In the genomic region with DNA sequence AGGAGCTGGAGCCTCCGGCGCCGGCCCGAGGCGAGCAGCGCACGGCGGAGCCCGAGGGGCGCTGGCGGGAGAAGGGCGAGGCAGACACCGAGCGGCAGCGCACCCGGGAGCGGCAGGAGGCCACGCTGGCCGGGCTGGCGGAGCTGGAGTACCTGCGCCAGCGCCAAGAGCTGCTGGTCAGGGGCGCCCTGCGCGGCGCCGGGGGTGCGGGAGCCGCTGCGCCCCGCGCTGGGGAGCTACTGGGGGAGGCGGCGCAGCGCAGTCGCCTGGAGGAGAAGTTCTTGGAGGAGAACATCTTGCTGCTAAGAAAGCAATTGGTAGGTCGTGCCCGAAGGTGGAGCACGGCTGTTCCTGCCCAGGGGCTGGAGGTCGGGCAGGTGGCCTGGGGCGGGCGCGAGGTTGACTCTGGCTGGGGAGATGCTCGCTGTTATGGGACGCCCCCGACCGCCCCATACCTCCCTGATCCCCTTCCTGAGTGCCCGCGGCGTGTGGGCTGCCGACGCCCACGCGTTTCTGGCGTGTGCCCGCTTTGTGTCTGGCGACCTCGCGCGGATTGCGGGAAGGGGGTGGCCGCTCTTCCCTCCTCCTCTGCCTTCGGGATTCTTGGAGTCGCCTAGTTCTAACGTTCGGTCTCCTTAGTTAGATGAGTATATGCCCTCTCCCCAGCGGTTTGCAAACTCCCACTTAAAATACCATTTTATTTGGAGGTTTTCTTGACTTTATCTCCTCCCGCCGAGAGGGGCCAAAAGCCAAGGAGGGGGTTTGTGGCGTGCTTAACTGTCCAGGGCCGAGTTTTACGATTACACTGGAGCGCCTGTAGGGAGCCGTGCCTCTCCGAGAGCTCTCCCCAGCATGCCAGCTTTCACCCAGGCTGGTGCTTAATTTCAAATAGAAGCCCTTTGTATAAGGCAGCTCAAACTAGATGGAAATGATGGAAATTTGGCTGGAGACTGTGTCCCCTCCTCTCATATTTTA, we compare ENCODE assay signal across 7 cellular contexts. TPM values are rescaled to one million over a fixed set of nuclear protein-coding genes. Genes with fewer than 3 reads are reported as not detected.
DNase-seq lines count a peak whose midpoint lies in the region; ATAC-seq and TF ChIP-seq lines count a peak whose summit lies in the region.

No MANE protein-coding gene starts in this region.

- peaks cover 29% of the 10 kb centered on the region for H3K36me3 ChIP-seq in osteoblast (ENCODE audit: insufficient read depth, low read length)

- peak overlapping the region; percentile 93 for H3K4me2 ChIP-seq in osteoblast (ENCODE audit: insufficient read depth, low read length)

- peak overlapping the region; percentile 91 for H3K27ac Mint-ChIP-seq in glutamatergic neuron (ENCODE audit: unreplicated experiment)

- H3K9me3 ChIP-seq in osteoblast (ENCODE audit: low read depth, low read length), result no peaks in the 10 kb centered on the region

- peaks cover 37% of the 10 kb centered on the region for H3K4me1 Mint-ChIP-seq in glutamatergic neuron (ENCODE audit: low read depth, unreplicated experiment)

- H3K27me3 Mint-ChIP-seq in glutamatergic neuron (ENCODE audit: unreplicated experiment), result peaks cover 14% of the 10 kb centered on the region

- peak overlapping the region; percentile 71 for H2AFZ ChIP-seq in osteoblast (ENCODE audit: low read length)

- no peaks in the 10 kb centered on the region for H4K20me1 ChIP-seq in osteoblast (ENCODE audit: insufficient read depth, low read length)

- DNase-seq in GM12864 (ENCODE audit: low read depth) (no peak), glutamatergic neuron (peak; percentile 43), osteoblast (ENCODE audit: insufficient read length, low spot score, missing footprints) (peak; percentile 85), HuH-7 (ENCODE audit: low spot score) (no peak)
- no peak for DNase-seq in Jurkat, Clone E6-1 (ENCODE audit: low read depth, low spot score)
- DNase-seq in activated T-cell treated with anti-CD3 and anti-CD28 coated beads, Interleukin-2, amount 50 U/mL, for 48 hours, result peak; percentile 57 to 65

- peaks cover 18% of the 10 kb centered on the region for H3K79me2 ChIP-seq in osteoblast (ENCODE audit: insufficient read depth, low read length)

- peak overlapping the region; percentile 62 for H3K27ac ChIP-seq in osteoblast (ENCODE audit: low read depth, low read length)

- peaks cover 8% of the 10 kb centered on the region for H3K9me3 Mint-ChIP-seq in glutamatergic neuron (ENCODE audit: unreplicated experiment)

- peaks cover 20% of the 10 kb centered on the region for H3K4me1 ChIP-seq in osteoblast (ENCODE audit: insufficient read depth, low read length)

- peaks cover 3% of the 10 kb centered on the region for H3K27me3 ChIP-seq in osteoblast (ENCODE audit: insufficient read depth, low read length)

- H3K36me3 Mint-ChIP-seq in glutamatergic neuron (ENCODE audit: unreplicated experiment), result no peaks in the 10 kb centered on the region

- TF ChIP-seq CTCF in GM12864 (IDR thresholded peaks at IDR 0.05; ENCODE audit: low read depth, low read length, missing control alignments), result no peak
- TF ChIP-seq CTCF in glutamatergic neuron (IDR thresholded peaks at IDR 0.05; ENCODE audit: partially characterized antibody, unreplicated experiment), result no peak
- TF ChIP-seq CTCF in osteoblast (IDR thresholded peaks at IDR 0.05; ENCODE audit: extremely low read depth, low read depth, low read length), result peak; percentile 16

- peak; percentile 22 for ATAC-seq in GM21576 (IDR thresholded peaks at IDR 0.05; ENCODE audit: unreplicated experiment)

- peak overlapping the region; percentile 97 for H3K4me3 Mint-ChIP-seq in glutamatergic neuron (ENCODE audit: unreplicated experiment)

- H3K4me3 ChIP-seq in GM12864 (ENCODE audit: low read depth, low read length) (peak overlapping the region; percentile 61), osteoblast (ENCODE audit: insufficient read depth, low read length) (peak overlapping the region; percentile 78)
- H3K4me3 ChIP-seq in Jurkat, Clone E6-1 (ENCODE audit: low read length), result peak overlapping the region; percentile 7; the same call in 1 of the 2 replicates

RNA-seq across cellular contexts. Expression of a gene that starts 0.8 kb away (rescaled TPM):
- 1.2 TPM for polyA plus RNA-seq in Jurkat, Clone E6-1 (2012; ENCODE audit: insufficient read depth, insufficient read length)
- total RNA-seq in glutamatergic neuron (ENCODE audit: unreplicated experiment), result 39.9 TPM
- total RNA-seq in osteoblast, result 74.8 and 75.6 TPM in 2 replicates

Comparison
In these comparisons a context has a peak if more than half of its experiments do, and no peak if none do; other contexts are left out.
1. DNase-seq: peak in activated T-cell treated with anti-CD3 and anti-CD28 coated beads, Interleukin-2, amount 50 U/mL, for 48 hours (2 of 2), glutamatergic neuron (single experiment) and osteoblast (single experiment); none in GM12864 (single experiment), Jurkat, Clone E6-1 (single experiment) and HuH-7 (single experiment).
2. H3K4me3 ChIP-seq: peak in every context shown above with its lines; median percentile 78 in osteoblast; 61 in GM12864; 7 in Jurkat, Clone E6-1.